Comparison of ENCODE assay signal across 15 cellular contexts in genomic region chr17:81402530-81402941, GRCh38. TPM values are rescaled to one million over a fixed set of nuclear protein-coding genes. Genes with fewer than 3 reads are reported as not detected.
DNase-seq lines count a peak whose midpoint lies in the region; ATAC-seq and TF ChIP-seq lines count a peak whose summit lies in the region.
"Had no signal": no experiment of that assay in that cellular context is flagged by ENCODE, and none has a peak within 500 bp of the region (broad histone marks: within the 10 kb centered on the region; RNA-seq: fewer than 3 reads in every experiment).

No MANE protein-coding gene starts in this region.

- peaks cover 9 to 14% of the 10 kb centered on the region in 2 donors for H3K4me1 Mint-ChIP-seq in natural killer cell treated with Interleukin-12 subunit alpha and Interleukin-12 subunit beta and Interleukin-15 and Interleukin-18, amount 100 ng/mL, for 72 hours (ENCODE audit: low read depth in 2 of 2)

- peaks cover 52% of the 10 kb centered on the region for H3K79me2 ChIP-seq in parathyroid adenoma

- H3K27me3 ChIP-seq in heart right ventricle (peaks cover 0 to 22% (median 0%) of the 10 kb centered on the region in 7 donors), parathyroid adenoma (ENCODE audit: control insufficient read depth, insufficient read depth, low read length) (no peaks in the 10 kb centered on the region)

- H3K36me3 ChIP-seq in heart right ventricle, result no peaks in the 10 kb centered on the region
- no peaks in the 10 kb centered on the region for H3K36me3 ChIP-seq in parathyroid adenoma (ENCODE audit: control insufficient read depth, insufficient read depth, low read length)

- ATAC-seq in heart right ventricle (peak in 3 of 8 donors; percentile 3 to 6 (median 4)), Right ventricle myocardium inferior (no peak), GM21367 (IDR thresholded peaks at IDR 0.05; ENCODE audit: unreplicated experiment) (no peak)
- ATAC-seq in natural killer cell treated with Interleukin-12 subunit alpha and Interleukin-12 subunit beta and Interleukin-15 and Interleukin-18, amount 100 ng/mL, for 72 hours, result no peak
- ATAC-seq: naive thymus-derived CD8-positive, alpha-beta T cell had no signal

- TF ChIP-seq CTCF in heart right ventricle (IDR thresholded peaks at IDR 0.05) (no peak), parathyroid adenoma (IDR thresholded peaks at IDR 0.05) (no peak)

- H2AFZ ChIP-seq in parathyroid adenoma, result no peak overlapping the region

- no peak overlapping the region for H3K4me3 Mint-ChIP-seq in natural killer cell treated with Interleukin-12 subunit alpha and Interleukin-12 subunit beta and Interleukin-15 and Interleukin-18, amount 100 ng/mL, for 72 hours
- H3K4me3 Mint-ChIP-seq: activated B cell treated with CpG ODN at 0.5 μM for 24 hours had no signal

- H3K36me3 Mint-ChIP-seq in natural killer cell treated with Interleukin-12 subunit alpha and Interleukin-12 subunit beta and Interleukin-15 and Interleukin-18, amount 100 ng/mL, for 72 hours, result no peaks in the 10 kb centered on the region

- H3K9ac ChIP-seq in parathyroid adenoma, result no peak overlapping the region

- intact Hi-C loops in heart right ventricle (cut with DNase I), result loop anchor here in 4 of 10 donors (5.0 to 10.0 kb wide), 3 partner anchors 80 to 110 kb away; no protein-coding TSS in a partner anchor
- intact Hi-C loops in Right ventricle myocardium inferior (cut with DNase I), result loop anchor here (5.0 kb wide), 1 partner anchor 150 kb away; no protein-coding TSS in a partner anchor

- DNase-seq in heart right ventricle (peak in 1 of 2 donors; percentile 53), Right ventricle myocardium inferior (ENCODE audit: missing footprints) (no peak), foreskin melanocyte (peak; percentile 16), T-helper 1 cell (no peak), NCI-H748 treated with DMSO at 0.1 percent for 48 hours (lab: John Stamatoyannopoulos, UW) (no peak)
- no peak for DNase-seq in natural killer cell treated with Interleukin-12 subunit alpha and Interleukin-12 subunit beta and Interleukin-15 and Interleukin-18, amount 100 ng/mL, for 72 hours (ENCODE audit: low spot score)
- DNase-seq: activated B cell treated with CpG ODN at 0.5 μM for 24 hours; KG1; naive thymus-derived CD8-positive, alpha-beta T cell; NCI-H226; SIG-M5; stimulated activated CD4-positive, alpha-beta T cell treated with anti-CD3 and anti-CD28 coated beads, Interleukin-4, amount 100 ng/mL, for 4 hours; trophoblast cell had no signal

- H3K9me3 ChIP-seq in heart right ventricle, result no peaks in the 10 kb centered on the region
- no peaks in the 10 kb centered on the region for H3K9me3 ChIP-seq in parathyroid adenoma (ENCODE audit: control insufficient read depth, low read length)

- H3K4me1 ChIP-seq in heart right ventricle (peaks cover 45 to 89% (median 72%) of the 10 kb centered on the region in 9 donors), parathyroid adenoma (peaks cover 3% of the 10 kb centered on the region)

- no peak overlapping the region for H3K4me2 ChIP-seq in parathyroid adenoma (ENCODE audit: low read length)

- H3K27ac Mint-ChIP-seq in natural killer cell treated with Interleukin-12 subunit alpha and Interleukin-12 subunit beta and Interleukin-15 and Interleukin-18, amount 100 ng/mL, for 72 hours, result no peak overlapping the region
- H3K27ac Mint-ChIP-seq: activated B cell treated with CpG ODN at 0.5 μM for 24 hours had no signal

- H3K4me3 ChIP-seq in heart right ventricle, result peak overlapping the region in 7 of 10 donors; percentile 19 to 89 (median 33)
- no peak overlapping the region for H3K4me3 ChIP-seq in parathyroid adenoma (ENCODE audit: low read depth, low read length)

- H3K27me3 Mint-ChIP-seq in natural killer cell treated with Interleukin-12 subunit alpha and Interleukin-12 subunit beta and Interleukin-15 and Interleukin-18, amount 100 ng/mL, for 72 hours, result peaks cover 9 to 39% of the 10 kb centered on the region in 2 donors

- H3K27ac ChIP-seq in heart right ventricle (peak overlapping the region; percentile 3 to 99 (median 96)), parathyroid adenoma (peak overlapping the region; percentile 47)

- H3K9me3 Mint-ChIP-seq in natural killer cell treated with Interleukin-12 subunit alpha and Interleukin-12 subunit beta and Interleukin-15 and Interleukin-18, amount 100 ng/mL, for 72 hours, result no peaks in the 10 kb centered on the region
- H3K9me3 Mint-ChIP-seq: activated B cell treated with CpG ODN at 0.5 μM for 24 hours had no signal

- 41 to 64% methylated on average over 9 of the region's 9 CpGs for WGBS in heart right ventricle, 2 donors

RNA-seq across cellular contexts. Expression of gene BAHCC1, which starts 7.3 kb away (rescaled TPM):
- 10 to 100 TPM in 2 of 10 donors, 1 to 10 TPM in 8; 6.3 to 11.1 (median 9.2) TPM for total RNA-seq in heart right ventricle
- polyA plus RNA-seq in heart right ventricle, result 10 to 100 TPM in 1 of 2 donors, 1 to 10 TPM in 1; 4.8 to 13.1 TPM
- 9.9 TPM for total RNA-seq in Right ventricle myocardium inferior
- total RNA-seq in natural killer cell treated with Interleukin-12 subunit alpha and Interleukin-12 subunit beta and Interleukin-15 and Interleukin-18, amount 100 ng/mL, for 72 hours, result under 1 TPM; 0.52 to 0.84 TPM
- total RNA-seq: naive thymus-derived CD8-positive, alpha-beta T cell had no signal
- polyA plus RNA-seq: naive thymus-derived CD8-positive, alpha-beta T cell had no signal
